ENCODE assay signal across 9 cellular contexts in the genomic region with DNA sequence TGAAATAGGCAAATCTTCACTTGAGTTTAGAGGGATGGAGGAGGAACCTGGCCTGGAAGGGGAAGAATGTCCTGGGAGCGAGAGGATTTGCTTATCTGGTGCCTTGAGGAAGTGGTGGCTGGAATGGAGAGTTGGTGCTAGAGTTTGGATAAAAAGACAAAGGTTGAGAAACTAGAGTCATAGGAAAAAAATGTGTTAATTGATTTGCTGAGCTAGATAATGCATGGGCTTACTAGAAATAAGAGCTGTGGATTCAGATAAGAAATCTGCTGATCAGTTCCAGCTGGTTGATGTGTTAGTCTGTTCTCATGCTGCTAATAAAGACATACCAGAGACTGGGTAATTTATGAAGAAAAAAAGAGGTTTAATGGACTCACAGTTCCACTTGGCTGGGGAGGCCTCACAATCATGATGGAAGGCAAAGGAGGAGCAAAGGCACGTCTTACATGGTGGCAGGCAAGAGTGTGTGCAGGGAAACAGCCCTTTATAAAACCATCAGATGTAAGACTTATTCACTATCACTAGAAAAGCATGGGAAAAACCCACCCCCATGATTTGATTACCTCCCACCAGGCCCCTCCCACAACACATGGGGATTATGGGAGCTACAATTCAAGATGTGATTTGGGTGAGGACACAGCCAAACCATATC. TPM values are rescaled to one million over a fixed set of nuclear protein-coding genes. Genes with fewer than 3 reads are reported as not detected.
"Had no signal": no experiment of that assay in that cellular context is flagged by ENCODE, and none has a peak within 500 bp of the region (broad histone marks: within the 10 kb centered on the region; RNA-seq: fewer than 3 reads in every experiment).

No MANE protein-coding gene starts in this region.

RNA-seq across cellular contexts. Expression of a gene that starts 43.9 kb away (rescaled TPM):
- total RNA-seq: activated B cell treated with CpG ODN at 0.5 μM for 24 hours; activated CD8-positive, alpha-beta T cell treated with anti-CD3 and anti-CD28 coated beads for 36 hours; activated T-cell treated with anti-CD3 and anti-CD28 coated beads, Interleukin-2, amount 50 U/mL, for 4 hours; activated T-helper 17 cell treated with anti-CD3 and anti-CD28 coated beads, Interleukin-2, amount 50 U/mL, for 72 hours; breast epithelium; cardiac septum; foreskin keratinocyte; gastrocnemius medialis; T-helper 17 cell had no signal
- polyA plus RNA-seq: foreskin keratinocyte had no signal

RNA-seq across cellular contexts. Expression of a gene that starts 45.6 kb away (rescaled TPM):
- total RNA-seq: activated B cell treated with CpG ODN at 0.5 μM for 24 hours; activated CD8-positive, alpha-beta T cell treated with anti-CD3 and anti-CD28 coated beads for 36 hours; T-helper 17 cell had no signal
